In the genomic region with DNA sequence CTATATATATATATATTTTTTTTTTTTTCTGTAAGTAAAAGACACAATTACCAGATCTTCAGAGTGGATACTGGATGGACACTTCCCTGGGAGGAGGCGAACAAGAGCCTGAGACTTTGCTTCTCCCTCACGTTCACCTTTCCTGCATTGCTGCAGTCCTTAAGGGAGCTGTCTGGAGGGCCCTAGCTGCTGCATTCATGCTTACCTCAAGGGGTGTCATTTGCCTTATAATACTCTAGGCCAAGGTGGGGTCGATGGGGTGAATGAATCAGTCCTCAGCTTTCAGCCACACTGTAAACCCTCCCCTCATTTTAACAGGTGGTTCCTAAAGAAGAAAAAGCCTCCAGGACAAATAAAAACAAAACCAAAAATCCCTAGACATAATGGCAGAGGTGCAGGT, we compare ENCODE assay signal across 3 cellular contexts.
TF ChIP-seq lines count a peak whose summit lies in the region.

No MANE protein-coding gene starts in this region.

TF ChIP-seq in GM23338, 12 proteins besides CTCF, POLR2A, EP300 and RAD21 (continues in another document):
- TF ChIP-seq ZNF114 (CRISPR knock-in tag; IDR thresholded peaks at IDR 0.05) (no peak), POLR2AphosphoS5 (IDR thresholded peaks at IDR 0.05; ENCODE audit: low read depth) (no peak), EZH2phosphoT487 (IDR thresholded peaks at IDR 0.05; ENCODE audit: unreplicated experiment) (no peak), JUNB (IDR thresholded peaks at IDR 0.05; ENCODE audit: unreplicated experiment) (no peak)
- TF ChIP-seq, protein P1, sequence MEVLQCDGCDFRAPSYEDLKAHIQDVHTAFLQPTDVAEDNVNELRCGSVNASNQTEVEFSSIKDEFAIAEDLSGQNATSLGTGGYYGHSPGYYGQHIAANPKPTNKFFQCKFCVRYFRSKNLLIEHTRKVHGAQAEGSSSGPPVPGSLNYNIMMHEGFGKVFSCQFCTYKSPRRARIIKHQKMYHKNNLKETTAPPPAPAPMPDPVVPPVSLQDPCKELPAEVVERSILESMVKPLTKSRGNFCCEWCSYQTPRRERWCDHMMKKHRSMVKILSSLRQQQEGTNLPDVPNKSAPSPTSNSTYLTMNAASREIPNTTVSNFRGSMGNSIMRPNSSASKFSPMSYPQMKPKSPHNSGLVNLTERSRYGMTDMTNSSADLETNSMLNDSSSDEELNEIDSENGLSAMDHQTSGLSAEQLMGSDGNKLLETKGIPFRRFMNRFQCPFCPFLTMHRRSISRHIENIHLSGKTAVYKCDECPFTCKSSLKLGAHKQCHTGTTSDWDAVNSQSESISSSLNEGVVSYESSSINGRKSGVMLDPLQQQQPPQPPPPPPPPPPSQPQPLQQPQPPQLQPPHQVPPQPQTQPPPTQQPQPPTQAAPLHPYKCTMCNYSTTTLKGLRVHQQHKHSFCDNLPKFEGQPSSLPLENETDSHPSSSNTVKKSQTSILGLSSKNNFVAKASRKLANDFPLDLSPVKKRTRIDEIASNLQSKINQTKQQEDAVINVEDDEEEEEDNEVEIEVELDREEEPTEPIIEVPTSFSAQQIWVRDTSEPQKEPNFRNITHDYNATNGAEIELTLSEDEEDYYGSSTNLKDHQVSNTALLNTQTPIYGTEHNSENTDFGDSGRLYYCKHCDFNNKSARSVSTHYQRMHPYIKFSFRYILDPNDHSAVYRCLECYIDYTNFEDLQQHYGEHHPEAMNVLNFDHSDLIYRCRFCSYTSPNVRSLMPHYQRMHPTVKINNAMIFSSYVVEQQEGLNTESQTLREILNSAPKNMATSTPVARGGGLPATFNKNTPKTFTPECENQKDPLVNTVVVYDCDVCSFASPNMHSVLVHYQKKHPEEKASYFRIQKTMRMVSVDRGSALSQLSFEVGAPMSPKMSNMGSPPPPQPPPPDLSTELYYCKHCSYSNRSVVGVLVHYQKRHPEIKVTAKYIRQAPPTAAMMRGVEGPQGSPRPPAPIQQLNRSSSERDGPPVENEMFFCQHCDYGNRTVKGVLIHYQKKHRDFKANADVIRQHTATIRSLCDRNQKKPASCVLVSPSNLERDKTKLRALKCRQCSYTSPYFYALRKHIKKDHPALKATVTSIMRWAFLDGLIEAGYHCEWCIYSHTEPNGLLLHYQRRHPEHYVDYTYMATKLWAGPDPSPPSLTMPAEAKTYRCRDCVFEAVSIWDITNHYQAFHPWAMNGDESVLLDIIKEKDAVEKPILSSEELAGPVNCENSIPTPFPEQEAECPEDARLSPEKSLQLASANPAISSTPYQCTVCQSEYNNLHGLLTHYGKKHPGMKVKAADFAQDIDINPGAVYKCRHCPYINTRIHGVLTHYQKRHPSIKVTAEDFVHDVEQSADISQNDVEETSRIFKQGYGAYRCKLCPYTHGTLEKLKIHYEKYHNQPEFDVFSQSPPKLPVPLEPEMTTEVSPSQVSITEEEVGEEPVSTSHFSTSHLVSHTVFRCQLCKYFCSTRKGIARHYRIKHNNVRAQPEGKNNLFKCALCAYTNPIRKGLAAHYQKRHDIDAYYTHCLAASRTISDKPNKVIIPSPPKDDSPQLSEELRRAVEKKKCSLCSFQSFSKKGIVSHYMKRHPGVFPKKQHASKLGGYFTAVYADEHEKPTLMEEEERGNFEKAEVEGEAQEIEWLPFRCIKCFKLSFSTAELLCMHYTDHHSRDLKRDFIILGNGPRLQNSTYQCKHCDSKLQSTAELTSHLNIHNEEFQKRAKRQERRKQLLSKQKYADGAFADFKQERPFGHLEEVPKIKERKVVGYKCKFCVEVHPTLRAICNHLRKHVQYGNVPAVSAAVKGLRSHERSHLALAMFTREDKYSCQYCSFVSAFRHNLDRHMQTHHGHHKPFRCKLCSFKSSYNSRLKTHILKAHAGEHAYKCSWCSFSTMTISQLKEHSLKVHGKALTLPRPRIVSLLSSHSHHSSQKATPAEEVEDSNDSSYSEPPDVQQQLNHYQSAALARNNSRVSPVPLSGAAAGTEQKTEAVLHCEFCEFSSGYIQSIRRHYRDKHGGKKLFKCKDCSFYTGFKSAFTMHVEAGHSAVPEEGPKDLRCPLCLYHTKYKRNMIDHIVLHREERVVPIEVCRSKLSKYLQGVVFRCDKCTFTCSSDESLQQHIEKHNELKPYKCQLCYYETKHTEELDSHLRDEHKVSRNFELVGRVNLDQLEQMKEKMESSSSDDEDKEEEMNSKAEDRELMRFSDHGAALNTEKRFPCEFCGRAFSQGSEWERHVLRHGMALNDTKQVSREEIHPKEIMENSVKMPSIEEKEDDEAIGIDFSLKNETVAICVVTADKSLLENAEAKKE (CRISPR knock-in tag; IDR thresholded peaks at IDR 0.05) = no peak

TF ChIP-seq in HCT116, 20 proteins besides CTCF, POLR2A, EP300 and RAD21:
- no peak for TF ChIP-seq YY1 (IDR thresholded peaks at IDR 0.05; ENCODE audit: extremely low read depth, insufficient replicate concordance, low read depth, low read length)
TF ChIP-seq in HCT116: peak in this region for 0.

TF ChIP-seq in H1, 55 proteins besides CTCF, POLR2A, EP300 and RAD21:
- no peak for TF ChIP-seq JUN (IDR thresholded peaks at IDR 0.05; ENCODE audit: low read depth, low read length)
- no peak for TF ChIP-seq YY1 (IDR thresholded peaks at IDR 0.05; ENCODE audit: low read depth, low read length)
- TF ChIP-seq HDAC2 (IDR thresholded peaks at IDR 0.05; ENCODE audit: borderline replicate concordance in 1 of 2, low read depth in 2 of 2, low read length in 2 of 2) = no peak
- TF ChIP-seq BCL11A (IDR thresholded peaks at IDR 0.05; ENCODE audit: low read depth in 2 of 2, low read length in 2 of 2) = no peak
- no peak for TF ChIP-seq GABPA (IDR thresholded peaks at IDR 0.05; ENCODE audit: borderline replicate concordance, insufficient read depth, low read length)
- no peak for TF ChIP-seq POU5F1 (IDR thresholded peaks at IDR 0.05; ENCODE audit: low read depth, low read length)
- TF ChIP-seq EZH2 (IDR thresholded peaks at IDR 0.05; ENCODE audit: low read depth, low read length, severe bottlenecking) = no peak
- no peak for TF ChIP-seq BRCA1 (IDR thresholded peaks at IDR 0.05; ENCODE audit: low read depth, low read length)
- TF ChIP-seq SAP30 (IDR thresholded peaks at IDR 0.05; ENCODE audit: insufficient read depth, insufficient replicate concordance, low read length) = no peak
- TF ChIP-seq SUZ12 (IDR thresholded peaks at IDR 0.05; ENCODE audit: low read length) = no peak
- no peak for TF ChIP-seq POLR2AphosphoS5 (IDR thresholded peaks at IDR 0.05; ENCODE audit: low read depth, low read length)
- TF ChIP-seq SIN3A (conservative IDR thresholded peaks at IDR 0.05 in 1 of 2, IDR thresholded peaks at IDR 0.05 in 1 of 2; ENCODE audit: low read depth in 1 of 2, low read length in 2 of 2) = no peak
- no peak for TF ChIP-seq TAF7 (optimal IDR thresholded peaks at IDR 0.05; ENCODE audit: borderline replicate concordance, low read depth, low read length)
- TF ChIP-seq, protein P2, sequence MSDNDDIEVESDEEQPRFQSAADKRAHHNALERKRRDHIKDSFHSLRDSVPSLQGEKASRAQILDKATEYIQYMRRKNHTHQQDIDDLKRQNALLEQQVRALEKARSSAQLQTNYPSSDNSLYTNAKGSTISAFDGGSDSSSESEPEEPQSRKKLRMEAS (IDR thresholded peaks at IDR 0.05) = no peak
- TF ChIP-seq KDM4A (IDR thresholded peaks at IDR 0.05; ENCODE audit: low read depth, low read length, severe bottlenecking) = no peak
- no peak for TF ChIP-seq NRF1 (IDR thresholded peaks at IDR 0.05; ENCODE audit: low read depth, low read length)
- no peak for TF ChIP-seq SP4 (IDR thresholded peaks at IDR 0.05; ENCODE audit: low read length)
- TF ChIP-seq TAF1 (IDR thresholded peaks at IDR 0.05; ENCODE audit: low read depth, low read length) = no peak
- TF ChIP-seq RBBP5 (IDR thresholded peaks at IDR 0.05; ENCODE audit: borderline replicate concordance, low read depth, low read length) = no peak
- no peak for TF ChIP-seq TBP (IDR thresholded peaks at IDR 0.05; ENCODE audit: low read depth, low read length)
